14 cellular contexts compared by ENCODE assay signal in genomic region chr15:75942464-75942863, GRCh38. TPM values are rescaled to one million over a fixed set of nuclear protein-coding genes. Genes with fewer than 3 reads are reported as not detected.
A peak's percentile ranks its signal among the peaks of the same experiment; 100 is the strongest.
DNase-seq lines count a peak whose midpoint lies in the region; ATAC-seq and TF ChIP-seq lines count a peak whose summit lies in the region.
"Had no signal": no experiment of that assay in that cellular context is flagged by ENCODE, and none has a peak within 500 bp of the region (broad histone marks: within the 10 kb centered on the region; RNA-seq: fewer than 3 reads in every experiment).

No MANE protein-coding gene starts in this region.

- no peak overlapping the region for H3K4me3 Mint-ChIP-seq in stimulated activated naive CD8-positive, alpha-beta T cell treated with anti-CD3 and anti-CD28 coated beads, Interleukin-15, amount 100 ng/mL, for 72 hours
- H3K4me3 Mint-ChIP-seq in WTC11: no peak overlapping the region
- H3K4me3 Mint-ChIP-seq: CD14-positive monocyte; CD8-positive, alpha-beta T cell; H9; IgD-negative memory B cell had no signal

- H3K27me3 Mint-ChIP-seq in stimulated activated naive CD8-positive, alpha-beta T cell treated with anti-CD3 and anti-CD28 coated beads, Interleukin-15, amount 100 ng/mL, for 72 hours: peaks cover 10% of the 10 kb centered on the region
- H3K27me3 Mint-ChIP-seq in WTC11 (ENCODE audit: low read depth): no peaks in the 10 kb centered on the region; the same call in none of the 2 replicates

- no peak overlapping the region for H3K27ac Mint-ChIP-seq in stimulated activated naive CD8-positive, alpha-beta T cell treated with anti-CD3 and anti-CD28 coated beads, Interleukin-15, amount 100 ng/mL, for 72 hours
- H3K27ac Mint-ChIP-seq in WTC11: no peak overlapping the region
- H3K27ac Mint-ChIP-seq: CD8-positive, alpha-beta T cell; H9; IgD-negative memory B cell had no signal

- CTCF ChIA-PET in WTC11 (lab: Charles Lee): interaction anchor here (1.2 to 1.4 kb wide), 2 partner anchors 133 to 197 kb away, joined by 6 to 8 read pairs; no protein-coding TSS in a partner anchor

- peaks cover 37% of the 10 kb centered on the region for H3K36me3 Mint-ChIP-seq in WTC11

- TF ChIP-seq CTCF in WTC11 (IDR thresholded peaks at IDR 0.05): no peak

- peak; percentile 46 for ATAC-seq in stimulated activated naive CD8-positive, alpha-beta T cell treated with anti-CD3 and anti-CD28 coated beads, Interleukin-15, amount 100 ng/mL, for 72 hours
- ATAC-seq in stimulated activated naive CD8-positive, alpha-beta T cell treated with anti-CD3 and anti-CD28 coated beads, Interleukin-15, Interleukin-2, amounts not matched to agents 100 U/mL and 50 U/mL, for 24 hours: no peak
- ATAC-seq in WTC11: peak; percentile 59; the same call in 1 of the 2 replicates
- peak; percentile 78 for ATAC-seq in left lobe of liver
- ATAC-seq in HG03108 (IDR thresholded peaks at IDR 0.05; ENCODE audit: unreplicated experiment): no peak
- ATAC-seq: CD8-positive, alpha-beta T cell had no signal

- no peak for DNase-seq in stimulated activated naive CD8-positive, alpha-beta T cell treated with anti-CD3 and anti-CD28 coated beads, Interleukin-15, amount 100 ng/mL, for 72 hours
- no peak for DNase-seq in stimulated activated naive CD8-positive, alpha-beta T cell treated with anti-CD3 and anti-CD28 coated beads, Interleukin-15, Interleukin-2, amounts not matched to agents 100 U/mL and 50 U/mL, for 24 hours
- no peak for DNase-seq in WTC11 (ENCODE audit: low spot score)
- DNase-seq in left lobe of liver (ENCODE audit: low spot score): no peak
- no peak for DNase-seq in stimulated activated CD4-positive, alpha-beta T cell treated with anti-CD3 and anti-CD28 coated beads, Interleukin-4, amount 100 ng/mL, for 4 hours
- DNase-seq: CD8-positive, alpha-beta T cell; COR-L47; DND-41; GDM1; GM23248; H9 had no signal

- H3K4me1 Mint-ChIP-seq in stimulated activated naive CD8-positive, alpha-beta T cell treated with anti-CD3 and anti-CD28 coated beads, Interleukin-15, amount 100 ng/mL, for 72 hours: peaks cover 8% of the 10 kb centered on the region
- no peaks in the 10 kb centered on the region for H3K4me1 Mint-ChIP-seq in WTC11
- H3K4me1 Mint-ChIP-seq: H9 had no signal

- POLR2A ChIA-PET in WTC11 (lab: Charles Lee): no interaction called here

- H3K9me3 Mint-ChIP-seq in stimulated activated naive CD8-positive, alpha-beta T cell treated with anti-CD3 and anti-CD28 coated beads, Interleukin-15, amount 100 ng/mL, for 72 hours: peaks cover 14 to 30% of the 10 kb centered on the region in 2 donors
- peaks cover 49% of the 10 kb centered on the region for H3K9me3 Mint-ChIP-seq in WTC11

TF ChIP-seq in WTC11, 78 proteins besides CTCF, POLR2A, EP300 and RAD21 (continues in another document):
- TF ChIP-seq RELA (CRISPR knock-in tag; IDR thresholded peaks at IDR 0.05; ENCODE audit: borderline replicate concordance) (no peak), CREB1 (CRISPR knock-in tag; IDR thresholded peaks at IDR 0.05) (no peak), GTF2I (CRISPR knock-in tag; conservative IDR thresholded peaks at IDR 0.05) (no peak), JAZF1 (CRISPR knock-in tag; IDR thresholded peaks at IDR 0.05) (no peak), GABPB1 (CRISPR knock-in tag; IDR thresholded peaks at IDR 0.05) (no peak), SMAD3 (CRISPR knock-in tag; IDR thresholded peaks at IDR 0.05; ENCODE audit: borderline replicate concordance) (no peak), FOXJ3 (CRISPR knock-in tag; IDR thresholded peaks at IDR 0.05; ENCODE audit: borderline replicate concordance) (no peak), NFATC4 (CRISPR knock-in tag; IDR thresholded peaks at IDR 0.05) (no peak), FOXP1 (CRISPR knock-in tag; IDR thresholded peaks at IDR 0.05; ENCODE audit: borderline replicate concordance) (no peak), TCF7 (CRISPR knock-in tag; IDR thresholded peaks at IDR 0.05; ENCODE audit: low read depth) (no peak)
- TF ChIP-seq, protein P1, sequence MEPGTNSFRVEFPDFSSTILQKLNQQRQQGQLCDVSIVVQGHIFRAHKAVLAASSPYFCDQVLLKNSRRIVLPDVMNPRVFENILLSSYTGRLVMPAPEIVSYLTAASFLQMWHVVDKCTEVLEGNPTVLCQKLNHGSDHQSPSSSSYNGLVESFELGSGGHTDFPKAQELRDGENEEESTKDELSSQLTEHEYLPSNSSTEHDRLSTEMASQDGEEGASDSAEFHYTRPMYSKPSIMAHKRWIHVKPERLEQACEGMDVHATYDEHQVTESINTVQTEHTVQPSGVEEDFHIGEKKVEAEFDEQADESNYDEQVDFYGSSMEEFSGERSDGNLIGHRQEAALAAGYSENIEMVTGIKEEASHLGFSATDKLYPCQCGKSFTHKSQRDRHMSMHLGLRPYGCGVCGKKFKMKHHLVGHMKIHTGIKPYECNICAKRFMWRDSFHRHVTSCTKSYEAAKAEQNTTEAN (CRISPR knock-in tag; IDR thresholded peaks at IDR 0.05): no peak
- TF ChIP-seq, protein P2, sequence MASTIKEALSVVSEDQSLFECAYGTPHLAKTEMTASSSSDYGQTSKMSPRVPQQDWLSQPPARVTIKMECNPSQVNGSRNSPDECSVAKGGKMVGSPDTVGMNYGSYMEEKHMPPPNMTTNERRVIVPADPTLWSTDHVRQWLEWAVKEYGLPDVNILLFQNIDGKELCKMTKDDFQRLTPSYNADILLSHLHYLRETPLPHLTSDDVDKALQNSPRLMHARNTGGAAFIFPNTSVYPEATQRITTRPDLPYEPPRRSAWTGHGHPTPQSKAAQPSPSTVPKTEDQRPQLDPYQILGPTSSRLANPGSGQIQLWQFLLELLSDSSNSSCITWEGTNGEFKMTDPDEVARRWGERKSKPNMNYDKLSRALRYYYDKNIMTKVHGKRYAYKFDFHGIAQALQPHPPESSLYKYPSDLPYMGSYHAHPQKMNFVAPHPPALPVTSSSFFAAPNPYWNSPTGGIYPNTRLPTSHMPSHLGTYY (CRISPR knock-in tag; IDR thresholded peaks at IDR 0.05): no peak
- TF ChIP-seq, protein P3, sequence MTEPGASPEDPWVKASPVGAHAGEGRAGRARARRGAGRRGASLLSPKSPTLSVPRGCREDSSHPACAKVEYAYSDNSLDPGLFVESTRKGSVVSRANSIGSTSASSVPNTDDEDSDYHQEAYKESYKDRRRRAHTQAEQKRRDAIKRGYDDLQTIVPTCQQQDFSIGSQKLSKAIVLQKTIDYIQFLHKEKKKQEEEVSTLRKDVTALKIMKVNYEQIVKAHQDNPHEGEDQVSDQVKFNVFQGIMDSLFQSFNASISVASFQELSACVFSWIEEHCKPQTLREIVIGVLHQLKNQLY (CRISPR knock-in tag; IDR thresholded peaks at IDR 0.05): no peak
- TF ChIP-seq, protein P4, sequence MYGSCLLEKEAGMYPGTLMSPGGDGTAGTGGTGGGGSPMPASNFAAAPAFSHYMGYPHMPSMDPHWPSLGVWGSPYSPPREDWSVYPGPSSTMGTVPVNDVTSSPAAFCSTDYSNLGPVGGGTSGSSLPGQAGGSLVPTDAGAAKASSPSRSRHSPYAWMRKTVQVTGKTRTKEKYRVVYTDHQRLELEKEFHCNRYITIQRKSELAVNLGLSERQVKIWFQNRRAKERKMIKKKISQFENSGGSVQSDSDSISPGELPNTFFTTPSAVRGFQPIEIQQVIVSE (CRISPR knock-in tag; IDR thresholded peaks at IDR 0.05; ENCODE audit: borderline replicate concordance): no peak
- TF ChIP-seq, protein P5, sequence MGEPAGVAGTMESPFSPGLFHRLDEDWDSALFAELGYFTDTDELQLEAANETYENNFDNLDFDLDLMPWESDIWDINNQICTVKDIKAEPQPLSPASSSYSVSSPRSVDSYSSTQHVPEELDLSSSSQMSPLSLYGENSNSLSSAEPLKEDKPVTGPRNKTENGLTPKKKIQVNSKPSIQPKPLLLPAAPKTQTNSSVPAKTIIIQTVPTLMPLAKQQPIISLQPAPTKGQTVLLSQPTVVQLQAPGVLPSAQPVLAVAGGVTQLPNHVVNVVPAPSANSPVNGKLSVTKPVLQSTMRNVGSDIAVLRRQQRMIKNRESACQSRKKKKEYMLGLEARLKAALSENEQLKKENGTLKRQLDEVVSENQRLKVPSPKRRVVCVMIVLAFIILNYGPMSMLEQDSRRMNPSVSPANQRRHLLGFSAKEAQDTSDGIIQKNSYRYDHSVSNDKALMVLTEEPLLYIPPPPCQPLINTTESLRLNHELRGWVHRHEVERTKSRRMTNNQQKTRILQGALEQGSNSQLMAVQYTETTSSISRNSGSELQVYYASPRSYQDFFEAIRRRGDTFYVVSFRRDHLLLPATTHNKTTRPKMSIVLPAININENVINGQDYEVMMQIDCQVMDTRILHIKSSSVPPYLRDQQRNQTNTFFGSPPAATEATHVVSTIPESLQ (CRISPR knock-in tag; IDR thresholded peaks at IDR 0.05): no peak
- TF ChIP-seq, protein P6, sequence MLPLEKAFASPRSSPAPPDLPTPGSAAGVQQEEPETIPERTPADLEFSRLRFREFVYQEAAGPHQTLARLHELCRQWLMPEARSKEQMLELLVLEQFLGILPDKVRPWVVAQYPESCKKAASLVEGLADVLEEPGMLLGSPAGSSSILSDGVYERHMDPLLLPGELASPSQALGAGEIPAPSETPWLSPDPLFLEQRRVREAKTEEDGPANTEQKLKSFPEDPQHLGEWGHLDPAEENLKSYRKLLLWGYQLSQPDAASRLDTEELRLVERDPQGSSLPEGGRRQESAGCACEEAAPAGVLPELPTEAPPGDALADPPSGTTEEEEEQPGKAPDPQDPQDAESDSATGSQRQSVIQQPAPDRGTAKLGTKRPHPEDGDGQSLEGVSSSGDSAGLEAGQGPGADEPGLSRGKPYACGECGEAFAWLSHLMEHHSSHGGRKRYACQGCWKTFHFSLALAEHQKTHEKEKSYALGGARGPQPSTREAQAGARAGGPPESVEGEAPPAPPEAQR (CRISPR knock-in tag; IDR thresholded peaks at IDR 0.05): no peak

RNA-seq across cellular contexts. Expression of gene FBXO22, which starts 38.8 kb away (rescaled TPM):
- total RNA-seq in WTC11 (2021) (90.3 to 95.7 TPM (median 90.9 TPM) in 3 replicates), left lobe of liver (30.6 TPM)

Comparison
In these comparisons a context has a peak if more than half of its experiments do, and no peak if none do; other contexts are left out.
1. ATAC-seq: peak in stimulated activated naive CD8-positive, alpha-beta T cell treated with anti-CD3 and anti-CD28 coated beads, Interleukin-15, amount 100 ng/mL, for 72 hours (single experiment), WTC11 (single experiment) and left lobe of liver (single experiment); none in stimulated activated naive CD8-positive, alpha-beta T cell treated with anti-CD3 and anti-CD28 coated beads, Interleukin-15, Interleukin-2, amounts not matched to agents 100 U/mL and 50 U/mL, for 24 hours (single experiment) and HG03108 (single experiment).